29 cellular contexts compared by ENCODE assay signal in the genomic region with DNA sequence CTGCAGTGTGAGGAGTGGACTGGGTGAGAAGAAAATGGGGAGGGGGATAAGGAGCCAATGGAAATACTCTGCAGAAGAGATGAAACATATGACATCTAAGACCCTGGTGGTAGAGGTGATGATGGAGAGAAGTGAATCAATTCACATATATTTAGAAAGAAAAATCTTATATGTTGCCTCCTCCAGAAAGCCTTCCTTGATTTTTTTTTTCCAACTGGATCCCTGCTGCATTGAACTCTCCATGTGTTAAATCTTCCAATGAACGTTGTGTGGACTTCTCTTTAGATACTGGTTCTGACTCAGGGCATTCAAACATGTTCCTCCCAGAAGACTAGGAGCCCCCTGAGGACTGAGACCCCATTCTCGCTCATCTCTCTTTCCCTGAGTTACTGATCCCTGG.
"Had no signal": no experiment of that assay in that cellular context is flagged by ENCODE, and none has a peak within 500 bp of the region (broad histone marks: within the 10 kb centered on the region; RNA-seq: fewer than 3 reads in every experiment).

No MANE protein-coding gene starts in this region.

- H3K4me3 ChIP-seq: stomach, suprapubic skin, testis, thoracic aorta, thyroid gland, tibial artery, tibial nerve, transverse colon, upper lobe of left lung, upper lobe of right lung, uterus, vagina had no signal

- H3K27ac ChIP-seq: stomach, suprapubic skin, testis, thoracic aorta, thyroid gland, tibial artery, tibial nerve, transverse colon, upper lobe of left lung, upper lobe of right lung, uterus, vagina had no signal

- H3K27me3 Mint-ChIP-seq: stimulated activated memory B cell treated with anti-CD40 and anti-IgM and Interleukin-4, amounts not matched to agents 10 μg/mL and 1 μg/mL and 100 μg/mL, for 72 hours; stimulated activated naive B cell treated with anti-CD40 and anti-IgM and Interleukin-4, amounts not matched to agents 10 μg/mL and 1 μg/mL and 100 μg/mL, for 72 hours had no signal

- H3K27me3 ChIP-seq: testis, thyroid gland, tibial artery, tibial nerve, upper lobe of left lung, upper lobe of right lung, uterus, vagina had no signal

- FAIRE-seq: urothelium cell line had no signal

- DNase-seq: stimulated activated CD4-positive, alpha-beta T cell treated with anti-CD3 and anti-CD28 coated beads, Interleukin-2, amount 100 ng/mL, for 48 hours; stimulated activated CD4-positive, alpha-beta T cell treated with anti-CD3 and anti-CD28 coated beads, Interleukin-4, amount 100 ng/mL, for 1 hour; stimulated activated CD4-positive, alpha-beta T cell treated with anti-CD3 and anti-CD28 coated beads, Interleukin-4, amount 100 ng/mL, for 24 hours; stimulated activated CD4-positive, alpha-beta T cell treated with anti-CD3 and anti-CD28 coated beads, Interleukin-4, amount 100 ng/mL, for 4 hours; stimulated activated CD8-positive, alpha-beta memory T cell treated with anti-CD3 and anti-CD28 coated beads, Interleukin-4, amount 100 ng/mL, for 48 hours; stimulated activated naive B cell treated with anti-CD40 and anti-IgM and Interleukin-4, amounts not matched to agents 10 μg/mL and 1 μg/mL and 100 μg/mL, for 72 hours; stimulated activated naive CD4-positive, alpha-beta T cell; stimulated activated naive CD4-positive, alpha-beta T cell treated with Interleukin-2 at 50 U/mL for 16 hours; stimulated activated naive CD8-positive, alpha-beta T cell treated with anti-CD3 and anti-CD28 coated beads, Interleukin-15, amount 100 ng/mL, for 72 hours; stimulated activated naive CD8-positive, alpha-beta T cell treated with anti-CD3 and anti-CD28 coated beads, Interleukin-15, Interleukin-2, amounts not matched to agents 100 U/mL and 50 U/mL, for 24 hours; stomach; substantia nigra; testis; thyroid gland; tibial artery; transverse colon; trophoblast cell; upper lobe of left lung; upper lobe of right lung; uterus had no signal

- H3K9me3 Mint-ChIP-seq: type B pancreatic cell had no signal

- H3K9me3 ChIP-seq: suprapubic skin, testis, thoracic aorta, thyroid gland, tibial artery, tibial nerve, transverse colon, upper lobe of left lung, upper lobe of right lung, uterus, vagina had no signal

- ATAC-seq: stimulated activated effector memory CD8-positive, alpha-beta T cell treated with anti-CD3 and anti-CD28 coated beads, Interleukin-12 subunit alpha, Interleukin-12 subunit beta, amount 100 ng/mL, for 72 hours; stimulated activated memory B cell treated with anti-CD40 and anti-IgM and Interleukin-4, amounts not matched to agents 10 μg/mL and 1 μg/mL and 100 μg/mL, for 72 hours; stimulated activated naive B cell treated with anti-CD40 and anti-IgM and Interleukin-4, amounts not matched to agents 10 μg/mL and 1 μg/mL and 100 μg/mL, for 72 hours; stimulated activated naive CD8-positive, alpha-beta T cell treated with anti-CD3 and anti-CD28 coated beads, Interleukin-15, amount 100 ng/mL, for 72 hours; stimulated activated naive CD8-positive, alpha-beta T cell treated with anti-CD3 and anti-CD28 coated beads, Interleukin-15, Interleukin-2, amounts not matched to agents 100 U/mL and 50 U/mL, for 24 hours; upper lobe of right lung had no signal

- H3K36me3 Mint-ChIP-seq: stimulated activated effector memory CD8-positive, alpha-beta T cell treated with anti-CD3 and anti-CD28 coated beads, Interleukin-12 subunit alpha, Interleukin-12 subunit beta, amount 100 ng/mL, for 72 hours; stimulated activated memory B cell treated with anti-CD40 and anti-IgM and Interleukin-4, amounts not matched to agents 10 μg/mL and 1 μg/mL and 100 μg/mL, for 72 hours; stimulated activated naive B cell treated with anti-CD40 and anti-IgM and Interleukin-4, amounts not matched to agents 10 μg/mL and 1 μg/mL and 100 μg/mL, for 72 hours; type B pancreatic cell had no signal

- H3K4me3 Mint-ChIP-seq: stimulated activated effector memory CD8-positive, alpha-beta T cell treated with anti-CD3 and anti-CD28 coated beads, Interleukin-12 subunit alpha, Interleukin-12 subunit beta, amount 100 ng/mL, for 72 hours; stimulated activated memory B cell treated with anti-CD40 and anti-IgM and Interleukin-4, amounts not matched to agents 10 μg/mL and 1 μg/mL and 100 μg/mL, for 72 hours; stimulated activated naive B cell treated with anti-CD40 and anti-IgM and Interleukin-4, amounts not matched to agents 10 μg/mL and 1 μg/mL and 100 μg/mL, for 72 hours; stimulated activated naive CD8-positive, alpha-beta T cell treated with anti-CD3 and anti-CD28 coated beads, Interleukin-15, amount 100 ng/mL, for 72 hours; stimulated activated naive CD8-positive, alpha-beta T cell treated with anti-CD3 and anti-CD28 coated beads, Interleukin-15, Interleukin-2, amounts not matched to agents 100 ng/mL and 50 ng/mL, for 24 hours; type B pancreatic cell had no signal

- H3K4me1 Mint-ChIP-seq: stimulated activated effector memory CD8-positive, alpha-beta T cell treated with anti-CD3 and anti-CD28 coated beads, Interleukin-12 subunit alpha, Interleukin-12 subunit beta, amount 100 ng/mL, for 72 hours; stimulated activated memory B cell treated with anti-CD40 and anti-IgM and Interleukin-4, amounts not matched to agents 10 μg/mL and 1 μg/mL and 100 μg/mL, for 72 hours; stimulated activated naive B cell treated with anti-CD40 and anti-IgM and Interleukin-4, amounts not matched to agents 10 μg/mL and 1 μg/mL and 100 μg/mL, for 72 hours; stimulated activated naive CD8-positive, alpha-beta T cell treated with anti-CD3 and anti-CD28 coated beads, Interleukin-15, amount 100 ng/mL, for 72 hours had no signal

- H3K27ac Mint-ChIP-seq: stimulated activated effector memory CD8-positive, alpha-beta T cell treated with anti-CD3 and anti-CD28 coated beads, Interleukin-12 subunit alpha, Interleukin-12 subunit beta, amount 100 ng/mL, for 72 hours; stimulated activated memory B cell treated with anti-CD40 and anti-IgM and Interleukin-4, amounts not matched to agents 10 μg/mL and 1 μg/mL and 100 μg/mL, for 72 hours; stimulated activated naive B cell treated with anti-CD40 and anti-IgM and Interleukin-4, amounts not matched to agents 10 μg/mL and 1 μg/mL and 100 μg/mL, for 72 hours; stimulated activated naive CD8-positive, alpha-beta T cell treated with anti-CD3 and anti-CD28 coated beads, Interleukin-15, amount 100 ng/mL, for 72 hours; stimulated activated naive CD8-positive, alpha-beta T cell treated with anti-CD3 and anti-CD28 coated beads, Interleukin-15, Interleukin-2, amounts not matched to agents 100 ng/mL and 50 ng/mL, for 24 hours; type B pancreatic cell had no signal

- H3K4me1 ChIP-seq: stomach, suprapubic skin, testis, thyroid gland, tibial artery, tibial nerve, transverse colon, upper lobe of left lung, upper lobe of right lung, uterus, vagina had no signal

- H3K36me3 ChIP-seq: stomach, suprapubic skin, thoracic aorta, thyroid gland, tibial artery, tibial nerve, transverse colon, upper lobe of left lung, upper lobe of right lung, uterus, vagina had no signal
